Comparison of ENCODE assay signal across 30 cellular contexts in the genomic region with DNA sequence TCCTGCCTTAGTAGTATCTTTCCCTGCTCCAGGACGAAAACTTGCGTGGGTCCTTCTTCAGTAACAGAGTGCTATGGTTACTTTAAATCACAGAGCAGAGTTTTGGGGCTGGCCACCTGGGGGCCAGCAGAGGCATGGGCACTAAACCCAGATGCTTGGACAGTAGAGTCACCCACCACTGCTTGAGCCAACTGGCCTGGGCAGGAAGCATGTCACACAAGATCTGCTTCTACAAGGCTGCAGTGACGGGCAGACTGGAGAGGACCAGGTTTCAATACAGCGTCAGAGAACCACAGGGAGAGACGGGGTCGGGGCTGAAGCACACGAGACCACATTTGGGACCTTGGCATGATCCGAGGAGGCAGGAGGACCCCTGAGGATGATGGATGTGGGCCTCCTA. TPM values are rescaled to one million over a fixed set of nuclear protein-coding genes. Genes with fewer than 3 reads are reported as not detected.
"Had no signal": no experiment of that assay in that cellular context is flagged by ENCODE, and none has a peak within 500 bp of the region (broad histone marks: within the 10 kb centered on the region; RNA-seq: fewer than 3 reads in every experiment).

No MANE protein-coding gene starts in this region.

- H3K4me1 ChIP-seq: pancreas, prostate gland, tibial artery, uterus had no signal

- ATAC-seq: left colon; left lung; lower lobe of right lung; natural killer cell; pancreas; right cardiac atrium; sciatic nerve; stimulated activated effector memory CD8-positive, alpha-beta T cell treated with anti-CD3 and anti-CD28 coated beads, Interleukin-12 subunit alpha, Interleukin-12 subunit beta, amount 100 ng/mL, for 72 hours had no signal

- DNase-seq: hypothalamus; immature natural killer cell; kidney; left colon; left lung; lower lobe of right lung; mammary epithelial cell; mesenchymal stem cell; naive B cell; natural killer cell; nephron progenitor cell; nucleus accumbens; pancreas; retina; right cardiac atrium; small intestine; spleen; stimulated activated CD4-positive, alpha-beta T cell treated with anti-CD3 and anti-CD28 coated beads, Interleukin-4, amount 100 ng/mL, for 24 hours; stimulated activated naive CD4-positive, alpha-beta T cell; tibial artery; uterus had no signal

- H3K27me3 Mint-ChIP-seq: stimulated activated naive CD8-positive, alpha-beta T cell treated with anti-CD3 and anti-CD28 coated beads, Interleukin-15, Interleukin-2, amounts not matched to agents 100 ng/mL and 50 ng/mL, for 24 hours had no signal

- H3K9me3 ChIP-seq: left lung, lower lobe of right lung, pancreas, prostate gland, spleen, suprapubic skin, thoracic aorta, tibial artery, uterus had no signal

- H3K4me3 ChIP-seq: left lung, lower lobe of right lung, pancreas, prostate gland, spleen, suprapubic skin, thoracic aorta, tibial artery, uterus had no signal

- H3K4me3 Mint-ChIP-seq: immature natural killer cell; naive B cell; natural killer cell; nephron progenitor cell; stimulated activated effector memory CD8-positive, alpha-beta T cell treated with anti-CD3 and anti-CD28 coated beads, Interleukin-12 subunit alpha, Interleukin-12 subunit beta, amount 100 ng/mL, for 72 hours; stimulated activated naive CD8-positive, alpha-beta T cell treated with anti-CD3 and anti-CD28 coated beads, Interleukin-15, Interleukin-2, amounts not matched to agents 100 ng/mL and 50 ng/mL, for 24 hours; type B pancreatic cell had no signal

- H3K27ac Mint-ChIP-seq: immature natural killer cell; naive B cell; natural killer cell; nephron progenitor cell; stimulated activated effector memory CD8-positive, alpha-beta T cell treated with anti-CD3 and anti-CD28 coated beads, Interleukin-12 subunit alpha, Interleukin-12 subunit beta, amount 100 ng/mL, for 72 hours; stimulated activated naive CD8-positive, alpha-beta T cell treated with anti-CD3 and anti-CD28 coated beads, Interleukin-15, Interleukin-2, amounts not matched to agents 100 ng/mL and 50 ng/mL, for 24 hours; type B pancreatic cell had no signal

- H3K9me3 Mint-ChIP-seq: immature natural killer cell; naive B cell; natural killer cell; nephron progenitor cell; stimulated activated effector memory CD8-positive, alpha-beta T cell treated with anti-CD3 and anti-CD28 coated beads, Interleukin-12 subunit alpha, Interleukin-12 subunit beta, amount 100 ng/mL, for 72 hours; stimulated activated naive CD8-positive, alpha-beta T cell treated with anti-CD3 and anti-CD28 coated beads, Interleukin-15, Interleukin-2, amounts not matched to agents 100 ng/mL and 50 ng/mL, for 24 hours; type B pancreatic cell had no signal

- H3K27ac ChIP-seq: left lung, lower lobe of right lung, pancreas, prostate gland, spleen, suprapubic skin, thoracic aorta, tibial artery, uterus had no signal

- H3K27me3 ChIP-seq: left lung, pancreas, suprapubic skin, tibial artery, uterus had no signal

- H3K36me3 Mint-ChIP-seq: immature natural killer cell; naive B cell; natural killer cell; stimulated activated effector memory CD8-positive, alpha-beta T cell treated with anti-CD3 and anti-CD28 coated beads, Interleukin-12 subunit alpha, Interleukin-12 subunit beta, amount 100 ng/mL, for 72 hours; type B pancreatic cell had no signal

- H3K36me3 ChIP-seq: left lung, lower lobe of right lung, pancreas, prostate gland, spleen, suprapubic skin, thoracic aorta, tibial artery, uterus had no signal

- FAIRE-seq: islet of Langerhans, kidney, pancreas, small intestine had no signal

RNA-seq across cellular contexts. Expression of gene DMBT1, which starts 14.3 kb away (rescaled TPM):
- total RNA-seq: liver, natural killer cell, sciatic nerve had no signal
- polyA plus RNA-seq: immature natural killer cell had no signal
